In the genomic region with DNA sequence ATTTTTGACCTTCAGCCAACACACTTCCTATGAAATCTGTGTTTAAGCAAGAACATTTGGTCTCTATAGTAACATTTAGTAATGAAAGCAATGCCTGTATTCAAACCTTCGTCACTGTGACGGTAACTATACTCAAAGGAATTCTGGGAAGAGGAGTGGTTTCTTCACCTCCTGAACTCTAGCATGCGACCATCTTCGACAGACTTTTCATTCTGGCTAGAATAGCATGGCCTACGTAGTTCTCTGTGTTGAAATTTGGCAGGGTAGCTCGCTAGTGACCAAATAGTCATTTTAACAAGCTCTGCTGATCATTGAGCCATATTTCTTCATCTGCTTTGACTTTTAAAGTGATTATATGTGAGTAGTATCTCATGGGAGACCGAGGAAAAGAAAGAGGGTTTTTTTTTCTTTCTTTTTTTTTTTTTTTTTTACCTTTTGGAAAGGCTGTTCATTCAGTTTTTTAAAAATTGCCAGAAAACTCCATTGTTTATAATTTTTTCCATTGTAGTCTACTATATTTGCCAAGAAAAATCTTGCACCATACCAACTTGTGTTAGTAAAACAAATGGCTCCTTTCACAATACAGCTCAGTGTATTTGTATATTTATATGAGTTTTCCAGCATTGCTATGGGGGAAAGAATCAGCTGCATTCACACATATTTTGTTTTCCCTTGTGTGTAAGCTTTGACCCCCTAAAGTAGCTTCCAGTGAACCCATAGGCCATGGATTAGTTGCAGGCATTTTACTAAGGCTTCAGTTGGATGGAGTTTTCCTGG, we compare ENCODE assay signal across 13 cellular contexts.
A peak's percentile ranks its signal among the peaks of the same experiment; 100 is the strongest.
DNase-seq lines count a peak whose midpoint lies in the region; ATAC-seq and TF ChIP-seq lines count a peak whose summit lies in the region.
"Had no signal": no experiment of that assay in that cellular context is flagged by ENCODE, and none has a peak within 500 bp of the region (broad histone marks: within the 10 kb centered on the region; RNA-seq: fewer than 3 reads in every experiment).

No MANE protein-coding gene starts in this region.

- intact Hi-C loops in left cardiac atrium (cut with DNase I) (no loop called here), sigmoid colon (cut with DNase I) (loop anchor here (5.0 kb wide), 1 partner anchor 618 kb away; the partner anchor contains the start of gene FGF10)

- POLR2A ChIA-PET in activated CD8-positive, alpha-beta T cell treated with anti-CD3 and anti-CD28 coated beads, Interleukin-2, amount 10 ng/mL, durations not matched to agents 7 days and 5 days (lab: Charles Lee): no interaction called here

- no peaks in the 10 kb centered on the region for H3K9me3 Mint-ChIP-seq in activated CD8-positive, alpha-beta T cell treated with anti-CD3 and anti-CD28 coated beads, Interleukin-2, amount 10 ng/mL, durations not matched to agents 7 days and 5 days (ENCODE audit: insufficient read depth)
- no peaks in the 10 kb centered on the region for H3K9me3 Mint-ChIP-seq in H9
- H3K9me3 Mint-ChIP-seq: type B pancreatic cell had no signal

- H3K4me3 ChIP-seq in brain microvascular endothelial cell (ENCODE audit: low read depth, low read length) (no peak overlapping the region), sigmoid colon (no peak overlapping the region), MM.1S (ENCODE audit: low read length) (no peak overlapping the region)
- H3K4me3 ChIP-seq: adrenal gland, HAP-1 had no signal

- H3K4me2 ChIP-seq in MM.1S (ENCODE audit: low read depth, low read length): no peak overlapping the region
- H3K4me2 ChIP-seq in H9 (ENCODE audit: insufficient read depth, insufficient read length, low read length): no peak overlapping the region

- H3K27me3 Mint-ChIP-seq in activated CD8-positive, alpha-beta T cell treated with anti-CD3 and anti-CD28 coated beads, Interleukin-2, amount 10 ng/mL, durations not matched to agents 7 days and 5 days (ENCODE audit: low read depth): no peaks in the 10 kb centered on the region
- no peaks in the 10 kb centered on the region for H3K27me3 Mint-ChIP-seq in H9 (ENCODE audit: low read depth)
- H3K27me3 Mint-ChIP-seq: type B pancreatic cell had no signal

- H3K36me3 Mint-ChIP-seq in activated CD8-positive, alpha-beta T cell treated with anti-CD3 and anti-CD28 coated beads, Interleukin-2, amount 10 ng/mL, durations not matched to agents 7 days and 5 days (ENCODE audit: low read depth): no peaks in the 10 kb centered on the region
- no peaks in the 10 kb centered on the region for H3K36me3 Mint-ChIP-seq in H9 (ENCODE audit: insufficient read depth in 1 of 3, low read depth in 3 of 3)
- H3K36me3 Mint-ChIP-seq: type B pancreatic cell had no signal

- no peak for TF ChIP-seq CTCF in brain microvascular endothelial cell (IDR thresholded peaks at IDR 0.05; ENCODE audit: low read depth, low read length, missing control alignments)
- no peak for TF ChIP-seq CTCF in sigmoid colon (IDR thresholded peaks at IDR 0.05)
- TF ChIP-seq CTCF in MM.1S (IDR thresholded peaks at IDR 0.05; ENCODE audit: low read length): no peak
- TF ChIP-seq CTCF in H9 (conservative IDR thresholded peaks at IDR 0.05): no peak

- CTCF ChIA-PET in activated CD8-positive, alpha-beta T cell treated with anti-CD3 and anti-CD28 coated beads, Interleukin-2, amount 10 ng/mL, durations not matched to agents 7 days and 5 days (lab: Charles Lee): interaction anchor here (0.8 kb wide), 1 partner anchor 562 kb away, joined by 3 read pairs; no protein-coding TSS in a partner anchor

- H3K23ac ChIP-seq in H9 (ENCODE audit: insufficient read length, low read depth, low read length): no peak overlapping the region

- no peak overlapping the region for H2BK20ac ChIP-seq in H9 (ENCODE audit: low read depth, low read length, poor library complexity, severe bottlenecking)

- H3K23me2 ChIP-seq in H9 (ENCODE audit: insufficient read length, low read depth, low read length, poor library complexity, severe bottlenecking): no peaks in the 10 kb centered on the region

- H3K27me3 ChIP-seq in brain microvascular endothelial cell (replicated peaks): no peaks in the 10 kb centered on the region
- no peaks in the 10 kb centered on the region for H3K27me3 ChIP-seq in sigmoid colon
- no peaks in the 10 kb centered on the region for H3K27me3 ChIP-seq in MM.1S (replicated peaks; ENCODE audit: insufficient read depth, low read length)
- no peaks in the 10 kb centered on the region for H3K27me3 ChIP-seq in H9 (ENCODE audit: insufficient read depth, low read length)
- H3K27me3 ChIP-seq: adrenal gland had no signal

- no peak overlapping the region for H2BK12ac ChIP-seq in H9 (ENCODE audit: insufficient read length, low read depth, low read length)

- TF ChIP-seq POLR2A in sigmoid colon (IDR thresholded peaks at IDR 0.05): no peak

- H4K20me1 ChIP-seq in MM.1S (ENCODE audit: insufficient read depth, low read length) (no peaks in the 10 kb centered on the region), H9 (ENCODE audit: control insufficient read depth, insufficient read depth, insufficient read length) (no peaks in the 10 kb centered on the region)

- H4K91ac ChIP-seq in H9 (ENCODE audit: insufficient read length, low read depth, low read length): no peak overlapping the region

- H3K14ac ChIP-seq in H9 (ENCODE audit: insufficient read depth, low read length): no peak overlapping the region

- no peak overlapping the region for H2BK120ac ChIP-seq in H9 (ENCODE audit: low read depth, low read length, poor library complexity, severe bottlenecking)

- H3K9me2 ChIP-seq in MM.1S (replicated peaks; ENCODE audit: insufficient read depth, low read length): no peaks in the 10 kb centered on the region

- peaks cover 7% of the 10 kb centered on the region for H3K4me1 Mint-ChIP-seq in activated CD8-positive, alpha-beta T cell treated with anti-CD3 and anti-CD28 coated beads, Interleukin-2, amount 10 ng/mL, durations not matched to agents 7 days and 5 days (ENCODE audit: low read depth)
- H3K4me1 Mint-ChIP-seq in H9: peaks cover 9 to 19% of the 10 kb centered on the region in 2 experiments; a peak in 3 of 4 replicates

- no peaks in the 10 kb centered on the region for H3K36me3 ChIP-seq in brain microvascular endothelial cell (replicated peaks)
- H3K36me3 ChIP-seq in sigmoid colon: no peaks in the 10 kb centered on the region
- H3K36me3 ChIP-seq in MM.1S (replicated peaks; ENCODE audit: insufficient read depth, low read length): no peaks in the 10 kb centered on the region
- H3K36me3 ChIP-seq: adrenal gland, HAP-1 had no signal

- H3K79me1 ChIP-seq in H9 (ENCODE audit: insufficient read depth, low read depth, low read length, poor library complexity, severe bottlenecking): no peaks in the 10 kb centered on the region

- no peak overlapping the region for H3K56ac ChIP-seq in H9 (ENCODE audit: insufficient read length, low read depth, low read length)

- H3F3A ChIP-seq in MM.1S (ENCODE audit: insufficient read depth, low read length): no peaks in the 10 kb centered on the region

- H3K9ac ChIP-seq in MM.1S (ENCODE audit: low read length): no peak overlapping the region
- no peak overlapping the region for H3K9ac ChIP-seq in H9 (ENCODE audit: extremely low read depth, insufficient read length, low read length)

- no peak overlapping the region for H3T11ph ChIP-seq in H9 (ENCODE audit: low read length)

- H3K9me3 ChIP-seq in sigmoid colon (no peaks in the 10 kb centered on the region), MM.1S (replicated peaks; ENCODE audit: insufficient read depth, low read length) (no peaks in the 10 kb centered on the region), H9 (ENCODE audit: control insufficient read depth, low read depth, low read length) (no peaks in the 10 kb centered on the region)
- H3K9me3 ChIP-seq: adrenal gland, HAP-1 had no signal

- H3K27ac ChIP-seq in brain microvascular endothelial cell: peak overlapping the region; percentile 12
- peak overlapping the region; percentile 37 to 69 (median 51) for H3K27ac ChIP-seq in sigmoid colon
- no peak overlapping the region for H3K27ac ChIP-seq in MM.1S (ENCODE audit: low read length)
- no peak overlapping the region for H3K27ac ChIP-seq in H9 (ENCODE audit: insufficient read length, low read depth, low read length)
- H3K27ac ChIP-seq: adrenal gland had no signal

- H3K4me1 ChIP-seq in sigmoid colon (peaks cover 0 to 15% (median 12%) of the 10 kb centered on the region in 4 donors), MM.1S (ENCODE audit: low read length) (no peaks in the 10 kb centered on the region), H9 (ENCODE audit: insufficient read depth, low read length) (peaks cover 3% of the 10 kb centered on the region; the same call in 1 of the 2 replicates)
- H3K4me1 ChIP-seq: adrenal gland had no signal

- ATAC-seq in left cardiac atrium: peak; percentile 92 to 94
- ATAC-seq in activated CD8-positive, alpha-beta T cell treated with anti-CD3 and anti-CD28 coated beads, Interleukin-2, amount 10 ng/mL, durations not matched to agents 7 days and 5 days: no peak
- ATAC-seq: Panc1 had no signal

- no peak overlapping the region for H4K5ac ChIP-seq in H9 (ENCODE audit: insufficient read length, low read depth, low read length)

- H4K8ac ChIP-seq in H9 (replicated peaks; ENCODE audit: insufficient read length, low read depth, low read length): no peak overlapping the region

- no peak overlapping the region for H3K4ac ChIP-seq in H9 (ENCODE audit: low read depth, low read length)

- H2AK5ac ChIP-seq in H9 (ENCODE audit: insufficient read length, low read length): no peak overlapping the region

- no peak overlapping the region for H2BK15ac ChIP-seq in H9 (ENCODE audit: low read depth, low read length)

- no peak overlapping the region for H3K18ac ChIP-seq in H9 (ENCODE audit: insufficient read length, low read depth, low read length)

- DNase-seq in COLO829 (ENCODE audit: low spot score): peak; percentile 30
- DNase-seq in brain microvascular endothelial cell: peak; percentile 79
- DNase-seq in left cardiac atrium: peak; percentile 35
- peak; percentile 87 for DNase-seq in sigmoid colon
- DNase-seq in MM.1S: no peak
- no peak for DNase-seq in NCI-H1092 treated with DMSO at 0.1 percent for 48 hours (lab: John Stamatoyannopoulos, UW)
- DNase-seq in activated CD8-positive, alpha-beta T cell treated with anti-CD3 and anti-CD28 coated beads, Interleukin-2, amount 10 ng/mL, durations not matched to agents 7 days and 5 days: no peak
- no peak for DNase-seq in H9
- DNase-seq: activated CD8-positive, alpha-beta memory T cell treated with anti-CD3 and anti-CD28 coated beads, Interleukin-2, amount 50 U/mL, for 4 hours; adrenal gland had no signal

- H2AFZ ChIP-seq in MM.1S (ENCODE audit: low read length): no peak overlapping the region
- no peak overlapping the region for H2AFZ ChIP-seq in H9 (ENCODE audit: low read length)

- WGBS in sigmoid colon, 2 donors: 61 to 66% methylated on average over 7 of the region's 7 CpGs
- no CpG with 5 or more reads among the region's 7 CpGs for WGBS in H9 (ENCODE audit: extremely low coverage, insufficient read length, low lambda C conversion rate)

- in situ Hi-C loops in brain microvascular endothelial cell (cut with HindIII; ENCODE audit: low pct_ligation_motif_present, low sequenced_read_pairs): no loop called here

- H3K27ac Mint-ChIP-seq in activated CD8-positive, alpha-beta T cell treated with anti-CD3 and anti-CD28 coated beads, Interleukin-2, amount 10 ng/mL, durations not matched to agents 7 days and 5 days: no peak overlapping the region
- H3K27ac Mint-ChIP-seq in H9: no peak overlapping the region
- H3K27ac Mint-ChIP-seq: type B pancreatic cell had no signal

- TF ChIP-seq EP300 in sigmoid colon (IDR thresholded peaks at IDR 0.05): peak; percentile 62 to 92 (median 80)

- H3K79me2 ChIP-seq in MM.1S (ENCODE audit: low read length) (no peaks in the 10 kb centered on the region), H9 (ENCODE audit: insufficient read depth, low read length) (no peaks in the 10 kb centered on the region)

- no peak overlapping the region for H2BK5ac ChIP-seq in H9 (ENCODE audit: insufficient read length, low read length)

- no peak overlapping the region for H3K4me3 Mint-ChIP-seq in activated CD8-positive, alpha-beta T cell treated with anti-CD3 and anti-CD28 coated beads, Interleukin-2, amount 10 ng/mL, durations not matched to agents 7 days and 5 days
- H3K4me3 Mint-ChIP-seq in H9: no peak overlapping the region
- H3K4me3 Mint-ChIP-seq: type B pancreatic cell had no signal

Comparison
In these comparisons a context has a peak if more than half of its experiments do, and no peak if none do; other contexts are left out.
1. DNase-seq: peak in COLO829 (single experiment), brain microvascular endothelial cell (single experiment), left cardiac atrium (single experiment) and sigmoid colon (single experiment); none in MM.1S (single experiment), NCI-H1092 treated with DMSO at 0.1 percent for 48 hours (single experiment), activated CD8-positive, alpha-beta T cell treated with anti-CD3 and anti-CD28 coated beads, Interleukin-2, amount 10 ng/mL, durations not matched to agents 7 days and 5 days (single experiment) and H9 (single experiment).
2. H3K27ac ChIP-seq: peak in brain microvascular endothelial cell (single experiment) and sigmoid colon (4 of 4); none in MM.1S (single experiment) and H9 (single experiment).